Comparison of ENCODE assay signal across 8 cellular contexts in genomic region chr9:127778280-127779135, GRCh38. TPM values are rescaled to one million over a fixed set of nuclear protein-coding genes. Genes with fewer than 3 reads are reported as not detected.
DNase-seq lines count a peak whose midpoint lies in the region; ATAC-seq, FAIRE-seq and TF ChIP-seq lines count a peak whose summit lies in the region.

SH2D3C (minus strand) TSS chr9:127778666; CDS start chr9:127778627, 39 bp downstream.

- peaks cover 6% of the 10 kb centered on the region for H3K36me3 ChIP-seq in CD8-positive, alpha-beta T cell (ENCODE audit: insufficient read depth, low read length)
- H3K36me3 ChIP-seq in breast epithelium, result no peaks in the 10 kb centered on the region

- peak within 1 kb of the TSS; percentile 56 for H3K27ac ChIP-seq in CD8-positive, alpha-beta T cell (ENCODE audit: low read depth, low read length)
- H3K27ac ChIP-seq in breast epithelium, result peak within 1 kb of the TSS in 1 of 2 donors; percentile 82

- peak; percentile 29 for ATAC-seq in CD8-positive, alpha-beta T cell
- peak; percentile 31 for ATAC-seq in GM21619 (IDR thresholded peaks at IDR 0.05; ENCODE audit: unreplicated experiment)
- ATAC-seq in natural killer cell treated with Interleukin-12 subunit alpha and Interleukin-12 subunit beta and Interleukin-15 and Interleukin-18, amount 100 ng/mL, for 72 hours, result peak; percentile 20 to 36

- H3K27me3 ChIP-seq in CD8-positive, alpha-beta T cell (ENCODE audit: insufficient read depth, low read length), result no peaks in the 10 kb centered on the region
- H3K27me3 ChIP-seq in breast epithelium, result no peaks in the 10 kb centered on the region

- FAIRE-seq in frontal cortex (lab: Jason Lieb, UNC) (no peak), D721Med (lab: Jason Lieb, UNC) (no peak)

- peaks cover 66% of the 10 kb centered on the region for H3K4me1 Mint-ChIP-seq in CD8-positive, alpha-beta T cell (ENCODE audit: low read depth)
- peaks cover 51 to 55% of the 10 kb centered on the region in 2 donors for H3K4me1 Mint-ChIP-seq in natural killer cell treated with Interleukin-12 subunit alpha and Interleukin-12 subunit beta and Interleukin-15 and Interleukin-18, amount 100 ng/mL, for 72 hours (ENCODE audit: low read depth in 2 of 2)

- no peaks in the 10 kb centered on the region for H3K27me3 Mint-ChIP-seq in CD8-positive, alpha-beta T cell (ENCODE audit: low read depth)
- H3K27me3 Mint-ChIP-seq in natural killer cell treated with Interleukin-12 subunit alpha and Interleukin-12 subunit beta and Interleukin-15 and Interleukin-18, amount 100 ng/mL, for 72 hours, result no peaks in the 10 kb centered on the region

- no peak for TF ChIP-seq CTCF in CD8-positive, alpha-beta T cell (IDR thresholded peaks at IDR 0.05)
- TF ChIP-seq CTCF in breast epithelium (IDR thresholded peaks at IDR 0.05) (no peak), D721Med (IDR thresholded peaks at IDR 0.05; ENCODE audit: insufficient read depth, missing control alignments) (no peak)

- no peaks in the 10 kb centered on the region for H3K9me3 ChIP-seq in CD8-positive, alpha-beta T cell (ENCODE audit: low read length)
- H3K9me3 ChIP-seq in breast epithelium, result no peaks in the 10 kb centered on the region

- DNase-seq in CD8-positive, alpha-beta T cell, result peak in 2 of 7 experiments; percentile 59 to 72
- peak; percentile 82 for DNase-seq in RPMI8226
- DNase-seq in breast epithelium (ENCODE audit: low spot score in 2 of 2), result no peak
- DNase-seq in natural killer cell treated with Interleukin-12 subunit alpha and Interleukin-12 subunit beta and Interleukin-15 and Interleukin-18, amount 100 ng/mL, for 72 hours (ENCODE audit: low spot score), result no peak
- no peak for DNase-seq in frontal cortex (ENCODE audit: low spot score in 2 of 2)
- no peak for DNase-seq in DMS 273 treated with DMSO at 0.1 percent for 48 hours (lab: John Stamatoyannopoulos, UW)
- DNase-seq in D721Med (ENCODE audit: insufficient read length, low spot score), result no peak

- no peaks in the 10 kb centered on the region for H3K9me3 Mint-ChIP-seq in CD8-positive, alpha-beta T cell
- no peaks in the 10 kb centered on the region for H3K9me3 Mint-ChIP-seq in natural killer cell treated with Interleukin-12 subunit alpha and Interleukin-12 subunit beta and Interleukin-15 and Interleukin-18, amount 100 ng/mL, for 72 hours

- no peak for TF ChIP-seq POLR2A in breast epithelium (IDR thresholded peaks at IDR 0.05)

- H3K4me1 ChIP-seq in CD8-positive, alpha-beta T cell (ENCODE audit: insufficient read depth, low read length), result peaks cover 59% of the 10 kb centered on the region
- no peaks in the 10 kb centered on the region for H3K4me1 ChIP-seq in breast epithelium

- peaks cover 29% of the 10 kb centered on the region for H3K36me3 Mint-ChIP-seq in CD8-positive, alpha-beta T cell
- H3K36me3 Mint-ChIP-seq in natural killer cell treated with Interleukin-12 subunit alpha and Interleukin-12 subunit beta and Interleukin-15 and Interleukin-18, amount 100 ng/mL, for 72 hours, result peaks cover 4% of the 10 kb centered on the region

- intact Hi-C loops in CD8-positive, alpha-beta T cell (cut with DNase I, micrococcal nuclease), result loop anchor here in 1 of 2 experiments (5.0 kb wide), 1 partner anchor 129 kb away; no protein-coding TSS in a partner anchor
- intact Hi-C loops in breast epithelium (cut with DNase I; ENCODE audit: low total_unique reads), result loop anchor here (5.0 kb wide), 1 partner anchor 1191 kb away; no protein-coding TSS in a partner anchor

- H3K27ac Mint-ChIP-seq in CD8-positive, alpha-beta T cell, result peak within 1 kb of the TSS; percentile 97
- peak within 1 kb of the TSS; percentile 88 to 91 for H3K27ac Mint-ChIP-seq in natural killer cell treated with Interleukin-12 subunit alpha and Interleukin-12 subunit beta and Interleukin-15 and Interleukin-18, amount 100 ng/mL, for 72 hours

- peak within 1 kb of the TSS; percentile 98 for H3K4me3 Mint-ChIP-seq in CD8-positive, alpha-beta T cell
- peak within 1 kb of the TSS; percentile 98 for H3K4me3 Mint-ChIP-seq in natural killer cell treated with Interleukin-12 subunit alpha and Interleukin-12 subunit beta and Interleukin-15 and Interleukin-18, amount 100 ng/mL, for 72 hours

- CTCF ChIA-PET in CD8-positive, alpha-beta T cell (lab: Charles Lee), result interaction anchor here (0.8 to 2.2 kb wide), 6 partner anchors 9 to 143 kb away, joined by 3 to 9 read pairs (median 6); partner anchors contain the start of gene TOR2A

- H3K4me3 ChIP-seq in CD8-positive, alpha-beta T cell (ENCODE audit: low read depth, low read length), result peak within 1 kb of the TSS; percentile 87
- H3K4me3 ChIP-seq in breast epithelium, result peak within 1 kb of the TSS in 2 of 3 donors; percentile 30 to 41

- POLR2A ChIA-PET in CD8-positive, alpha-beta T cell (lab: Charles Lee), result interaction anchor here (0.8 to 1.2 kb wide), 5 partner anchors 22 to 294 kb away, joined by 3 to 5 read pairs (median 3); partner anchors contain the start of gene TOR2A

RNA-seq across cellular contexts. Expression of gene SH2D3C, which starts in this region (rescaled TPM):
- 1 to 10 TPM; 5.9 to 6.4 TPM for total RNA-seq in CD8-positive, alpha-beta T cell
- total RNA-seq in breast epithelium, result 10 to 100 TPM in 1 of 3 donors, 1 to 10 TPM in 2; 6.0 to 15.4 (median 6.9) TPM
- 10 to 100 TPM; 23.9 to 29.1 TPM for total RNA-seq in natural killer cell treated with Interleukin-12 subunit alpha and Interleukin-12 subunit beta and Interleukin-15 and Interleukin-18, amount 100 ng/mL, for 72 hours
- total RNA-seq in frontal cortex, result 6.1 TPM
